ENCODE assay signal across 9 cellular contexts in the genomic region with DNA sequence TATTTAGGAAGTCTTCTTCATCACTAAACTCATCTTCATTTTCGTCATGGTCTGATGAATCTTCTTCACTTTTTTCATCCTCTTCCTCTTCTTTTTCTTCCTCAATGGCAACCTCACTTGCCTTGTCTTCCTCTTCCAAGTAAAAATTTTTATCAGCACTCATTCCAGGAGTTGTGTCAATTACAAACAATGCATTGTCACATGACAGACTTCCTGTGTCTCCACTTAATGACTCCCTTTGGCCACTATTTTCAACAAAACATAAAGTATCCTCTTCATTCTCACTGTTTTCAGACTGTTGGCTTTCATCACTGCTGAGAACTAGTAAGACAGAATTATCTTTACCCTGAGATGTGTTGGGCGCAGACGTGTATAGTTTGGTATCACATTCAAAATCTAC. TPM values are rescaled to one million over a fixed set of nuclear protein-coding genes. Genes with fewer than 3 reads are reported as not detected.
DNase-seq lines count a peak whose midpoint lies in the region; ATAC-seq and TF ChIP-seq lines count a peak whose summit lies in the region.
"Had no signal": no experiment of that assay in that cellular context is flagged by ENCODE, and none has a peak within 500 bp of the region (broad histone marks: within the 10 kb centered on the region; RNA-seq: fewer than 3 reads in every experiment).

No MANE protein-coding gene starts in this region.

- ATAC-seq in T-cell (replicated peaks in 1 of 4) = no peak
- ATAC-seq in stimulated activated naive CD8-positive, alpha-beta T cell treated with anti-CD3 and anti-CD28 coated beads, Interleukin-15, amount 100 ng/mL, for 72 hours = no peak
- ATAC-seq in HG03442 (IDR thresholded peaks at IDR 0.05; ENCODE audit: unreplicated experiment) = no peak

- no peak for DNase-seq in activated naive CD4-positive, alpha-beta T cell treated with anti-CD3 and anti-CD28 coated beads, Interleukin-2, amount 10 ng/mL, durations not matched to agents 7 days and 5 days
- DNase-seq in activated naive CD4-positive, alpha-beta T cell (lab: John Stamatoyannopoulos, UW) = no peak
- DNase-seq in T-cell = no peak
- no peak for DNase-seq in endothelial cell (ENCODE audit: low spot score)
- DNase-seq in stimulated activated naive CD8-positive, alpha-beta T cell treated with anti-CD3 and anti-CD28 coated beads, Interleukin-15, amount 100 ng/mL, for 72 hours = no peak
- DNase-seq in OCI-M2 (lab: John Stamatoyannopoulos, UW; ENCODE audit: unreplicated experiment) = no peak
- DNase-seq in NCI-H187 treated with DMSO at 0.1 percent for 48 hours (lab: John Stamatoyannopoulos, UW) = no peak
- DNase-seq: stimulated activated naive CD4-positive, alpha-beta T cell had no signal

- H3K36me3 Mint-ChIP-seq in activated naive CD4-positive, alpha-beta T cell treated with anti-CD3 and anti-CD28 coated beads, Interleukin-2, amount 10 ng/mL, durations not matched to agents 7 days and 5 days = peaks cover 49% of the 10 kb centered on the region
- H3K36me3 Mint-ChIP-seq in T-cell (peaks cover 47% of the 10 kb centered on the region), endothelial cell (ENCODE audit: low read depth, unreplicated experiment) (peaks cover 38% of the 10 kb centered on the region)

- no peaks in the 10 kb centered on the region for H3K9me3 Mint-ChIP-seq in activated naive CD4-positive, alpha-beta T cell treated with anti-CD3 and anti-CD28 coated beads, Interleukin-2, amount 10 ng/mL, durations not matched to agents 7 days and 5 days
- H3K9me3 Mint-ChIP-seq in T-cell (no peaks in the 10 kb centered on the region), endothelial cell (ENCODE audit: unreplicated experiment) (no peaks in the 10 kb centered on the region)
- H3K9me3 Mint-ChIP-seq in stimulated activated naive CD8-positive, alpha-beta T cell treated with anti-CD3 and anti-CD28 coated beads, Interleukin-15, amount 100 ng/mL, for 72 hours = no peaks in the 10 kb centered on the region

- TF ChIP-seq CTCF in endothelial cell (IDR thresholded peaks at IDR 0.05; ENCODE audit: unreplicated experiment) = no peak

- no peaks in the 10 kb centered on the region for H3K27me3 Mint-ChIP-seq in activated naive CD4-positive, alpha-beta T cell treated with anti-CD3 and anti-CD28 coated beads, Interleukin-2, amount 10 ng/mL, durations not matched to agents 7 days and 5 days
- no peaks in the 10 kb centered on the region for H3K27me3 Mint-ChIP-seq in T-cell
- H3K27me3 Mint-ChIP-seq in endothelial cell (ENCODE audit: unreplicated experiment) = peaks cover 7% of the 10 kb centered on the region
- no peaks in the 10 kb centered on the region for H3K27me3 Mint-ChIP-seq in stimulated activated naive CD8-positive, alpha-beta T cell treated with anti-CD3 and anti-CD28 coated beads, Interleukin-15, amount 100 ng/mL, for 72 hours

- H3K4me3 Mint-ChIP-seq in activated naive CD4-positive, alpha-beta T cell treated with anti-CD3 and anti-CD28 coated beads, Interleukin-2, amount 10 ng/mL, durations not matched to agents 7 days and 5 days = peak overlapping the region; percentile 40
- H3K4me3 Mint-ChIP-seq in T-cell (peak overlapping the region; percentile 96 to 98 (median 96)), endothelial cell (ENCODE audit: unreplicated experiment) (peak overlapping the region; percentile 35)
- H3K4me3 Mint-ChIP-seq in stimulated activated naive CD8-positive, alpha-beta T cell treated with anti-CD3 and anti-CD28 coated beads, Interleukin-15, amount 100 ng/mL, for 72 hours = peak overlapping the region; percentile 83 to 84

- H3K27ac Mint-ChIP-seq in activated naive CD4-positive, alpha-beta T cell treated with anti-CD3 and anti-CD28 coated beads, Interleukin-2, amount 10 ng/mL, durations not matched to agents 7 days and 5 days = peak overlapping the region; percentile 8
- H3K27ac Mint-ChIP-seq in T-cell = peak overlapping the region; percentile 5 to 64
- H3K27ac Mint-ChIP-seq in endothelial cell (ENCODE audit: unreplicated experiment) = peak overlapping the region; percentile 39
- peak overlapping the region in 1 of 2 donors; percentile 84 for H3K27ac Mint-ChIP-seq in stimulated activated naive CD8-positive, alpha-beta T cell treated with anti-CD3 and anti-CD28 coated beads, Interleukin-15, amount 100 ng/mL, for 72 hours

- peaks cover 43% of the 10 kb centered on the region for H3K4me1 Mint-ChIP-seq in activated naive CD4-positive, alpha-beta T cell treated with anti-CD3 and anti-CD28 coated beads, Interleukin-2, amount 10 ng/mL, durations not matched to agents 7 days and 5 days
- H3K4me1 Mint-ChIP-seq in T-cell (peaks cover 51 to 58% (median 57%) of the 10 kb centered on the region in 3 donors), endothelial cell (ENCODE audit: unreplicated experiment) (peaks cover 21% of the 10 kb centered on the region)
- peaks cover 45% of the 10 kb centered on the region for H3K4me1 Mint-ChIP-seq in stimulated activated naive CD8-positive, alpha-beta T cell treated with anti-CD3 and anti-CD28 coated beads, Interleukin-15, amount 100 ng/mL, for 72 hours

- POLR2A ChIA-PET in T-cell (lab: Charles Lee) = no interaction called here

- CTCF ChIA-PET in activated naive CD4-positive, alpha-beta T cell treated with anti-CD3 and anti-CD28 coated beads, Interleukin-2, amount 10 ng/mL, durations not matched to agents 7 days and 5 days (lab: Charles Lee) = no interaction called here
- CTCF ChIA-PET in T-cell (lab: Charles Lee) = no interaction called here

RNA-seq across cellular contexts. Expression of a gene that starts 2.7 kb away (rescaled TPM):
- 10 to 100 TPM; 60.4 to 90.7 (median 69.8) TPM for total RNA-seq in T-cell
- total RNA-seq in endothelial cell (ENCODE audit: unreplicated experiment) = 61.8 TPM

RNA-seq across cellular contexts. Expression of a gene that starts 32.9 kb away (rescaled TPM):
- total RNA-seq in T-cell (10 to 100 TPM in 4 of 5 donors, 1 to 10 TPM in 1; 8.7 to 20.6 (median 17.9) TPM), endothelial cell (ENCODE audit: unreplicated experiment) (17.1 TPM)

Comparison
In these comparisons a context has a peak if more than half of its experiments do, and no peak if none do; other contexts are left out.
1. H3K4me3 Mint-ChIP-seq: peak in every context shown above with its lines; median percentile 96 in T-cell; 84 in stimulated activated naive CD8-positive, alpha-beta T cell treated with anti-CD3 and anti-CD28 coated beads, Interleukin-15, amount 100 ng/mL, for 72 hours; 40 in activated naive CD4-positive, alpha-beta T cell treated with anti-CD3 and anti-CD28 coated beads, Interleukin-2, amount 10 ng/mL, durations not matched to agents 7 days and 5 days; 35 in endothelial cell.